ENCODE assay signal across 16 cellular contexts in genomic region chr5:1180841-1181271, GRCh38. TPM values are rescaled to one million over a fixed set of nuclear protein-coding genes. Genes with fewer than 3 reads are reported as not detected.
"Had no signal": no experiment of that assay in that cellular context is flagged by ENCODE, and none has a peak within 500 bp of the region (broad histone marks: within the 10 kb centered on the region; RNA-seq: fewer than 3 reads in every experiment).

No MANE protein-coding gene starts in this region.

- H3K4me1 Mint-ChIP-seq: stimulated activated memory B cell treated with anti-CD40 and anti-IgM and Interleukin-4, amounts not matched to agents 10 μg/mL and 1 μg/mL and 100 μg/mL, for 72 hours had no signal

- H3K27me3 ChIP-seq: vagina had no signal

- H3K27ac Mint-ChIP-seq: activated CD8-positive, alpha-beta T cell treated with anti-CD3 and anti-CD28 coated beads, Interleukin-2, amount 10 ng/mL, durations not matched to agents 7 days and 5 days; brain; dendritic cell treated with granulocyte-macrophage colony-stimulating factor and Interleukin-4, amounts not matched to agents 40 ng/mL and 50 ng/mL, for 4 days; endodermal cell; stimulated activated memory B cell treated with anti-CD40 and anti-IgM and Interleukin-4, amounts not matched to agents 10 μg/mL and 1 μg/mL and 100 μg/mL, for 72 hours had no signal

- DNase-seq: activated CD4-positive, alpha-beta T cell treated with anti-CD3 and anti-CD28 coated beads for 48 hours; activated CD8-positive, alpha-beta memory T cell treated with anti-CD3 and anti-CD28 coated beads, Interleukin-2, amount 50 U/mL, for 48 hours; activated CD8-positive, alpha-beta T cell treated with anti-CD3 and anti-CD28 coated beads, Interleukin-2, amount 10 ng/mL, durations not matched to agents 7 days and 5 days; activated naive CD4-positive, alpha-beta T cell treated with Interleukin-2 at 50 U/mL for 16 hours; endodermal cell; erythroblast; mesendoderm; spleen; stimulated activated CD4-positive, alpha-beta T cell treated with anti-CD3 and anti-CD28 coated beads, Interleukin-1b, Interleukin-23, amount 100 ng/mL, for 48 hours had no signal

- H3K27ac ChIP-seq: spleen, vagina had no signal

- H3K36me3 ChIP-seq: spleen, tibial nerve, vagina had no signal

- H3K9me3 Mint-ChIP-seq: dendritic cell treated with granulocyte-macrophage colony-stimulating factor and Interleukin-4, amounts not matched to agents 40 ng/mL and 50 ng/mL, for 4 days; endodermal cell; stimulated activated memory B cell treated with anti-CD40 and anti-IgM and Interleukin-4, amounts not matched to agents 10 μg/mL and 1 μg/mL and 100 μg/mL, for 72 hours had no signal

- H3K9me3 ChIP-seq: spleen, tibial nerve, vagina had no signal

- H3K4me3 Mint-ChIP-seq: activated CD8-positive, alpha-beta T cell treated with anti-CD3 and anti-CD28 coated beads, Interleukin-2, amount 10 ng/mL, durations not matched to agents 7 days and 5 days; brain; dendritic cell treated with granulocyte-macrophage colony-stimulating factor and Interleukin-4, amounts not matched to agents 40 ng/mL and 50 ng/mL, for 4 days; endodermal cell; stimulated activated memory B cell treated with anti-CD40 and anti-IgM and Interleukin-4, amounts not matched to agents 10 μg/mL and 1 μg/mL and 100 μg/mL, for 72 hours had no signal

- ATAC-seq: activated CD8-positive, alpha-beta T cell treated with anti-CD3 and anti-CD28 coated beads, Interleukin-2, amount 10 ng/mL, durations not matched to agents 7 days and 5 days; sciatic nerve; stimulated activated memory B cell treated with anti-CD40 and anti-IgM and Interleukin-4, amounts not matched to agents 10 μg/mL and 1 μg/mL and 100 μg/mL, for 72 hours had no signal

- H3K27me3 Mint-ChIP-seq: brain; dendritic cell treated with granulocyte-macrophage colony-stimulating factor and Interleukin-4, amounts not matched to agents 40 ng/mL and 50 ng/mL, for 4 days had no signal

- H3K4me1 ChIP-seq: vagina had no signal

- H3K36me3 Mint-ChIP-seq: brain; stimulated activated memory B cell treated with anti-CD40 and anti-IgM and Interleukin-4, amounts not matched to agents 10 μg/mL and 1 μg/mL and 100 μg/mL, for 72 hours had no signal

- H3K4me3 ChIP-seq: spleen, tibial nerve, vagina had no signal

RNA-seq across cellular contexts. Expression of gene SLC6A19, which starts 20.5 kb away (rescaled TPM):
- total RNA-seq: activated CD8-positive, alpha-beta T cell treated with anti-CD3 and anti-CD28 coated beads, Interleukin-2, amount 10 ng/mL, durations not matched to agents 7 days and 5 days; T-helper 1 cell treated with Interleukin-12 subunit alpha and Interleukin-12 subunit beta and Interleukin-4 antibody, amounts not matched to agents 30 ng/mL and 1 ng/mL, for 36 hours; vagina had no signal

RNA-seq across cellular contexts. Expression of gene SLC6A18, which starts 44.3 kb away (rescaled TPM):
- total RNA-seq: activated CD8-positive, alpha-beta T cell treated with anti-CD3 and anti-CD28 coated beads, Interleukin-2, amount 10 ng/mL, durations not matched to agents 7 days and 5 days; endodermal cell; sciatic nerve; spleen; T-helper 1 cell treated with Interleukin-12 subunit alpha and Interleukin-12 subunit beta and Interleukin-4 antibody, amounts not matched to agents 30 ng/mL and 1 ng/mL, for 36 hours; tibial nerve; vagina had no signal
- polyA plus RNA-seq: spleen had no signal
